22 cellular contexts compared by ENCODE assay signal in genomic region chr11:61090521-61090920, GRCh38. TPM values are rescaled to one million over a fixed set of nuclear protein-coding genes. Genes with fewer than 3 reads are reported as not detected.
DNase-seq lines count a peak whose midpoint lies in the region; ATAC-seq, FAIRE-seq and TF ChIP-seq lines count a peak whose summit lies in the region.
"Had no signal": no experiment of that assay in that cellular context is flagged by ENCODE, and none has a peak within 500 bp of the region (broad histone marks: within the 10 kb centered on the region; RNA-seq: fewer than 3 reads in every experiment).

No MANE protein-coding gene starts in this region.

- intact Hi-C loops in activated T-helper 1 cell treated with anti-CD3 and anti-CD28 coated beads, Interleukin-12 subunit alpha, Interleukin-12 subunit beta, Interleukin-2, Interleukin-4 antibody, amounts not matched to agents 30 ng/mL and 10 ng/mL and 1 ng/mL, durations not matched to agents 14 hours and 24 hours and 36 hours (cut with micrococcal nuclease) = no loop called here
- intact Hi-C loops in naive thymus-derived CD4-positive, alpha-beta T cell (cut with micrococcal nuclease) = no loop called here

- peaks cover 64% of the 10 kb centered on the region for H3K4me1 Mint-ChIP-seq in T-helper 2 cell treated with Interferon-gamma antibody and Interleukin-4, amounts not matched to agents 5 μg/mL and 100 μg/mL, for 36 hours (ENCODE audit: low read depth)
- peaks cover 74% of the 10 kb centered on the region for H3K4me1 Mint-ChIP-seq in activated T-helper 1 cell treated with anti-CD3 and anti-CD28 coated beads, Interleukin-12 subunit alpha, Interleukin-12 subunit beta, Interleukin-2, Interleukin-4 antibody, amounts not matched to agents 30 ng/mL and 10 ng/mL and 1 ng/mL, durations not matched to agents 14 hours and 24 hours and 36 hours (ENCODE audit: low read depth)
- H3K4me1 Mint-ChIP-seq in naive thymus-derived CD4-positive, alpha-beta T cell = peaks cover 28 to 68% (median 48%) of the 10 kb centered on the region in 7 donors

- POLR2A ChIA-PET in naive thymus-derived CD4-positive, alpha-beta T cell (lab: Charles Lee) = interaction anchor here (0.6 to 7.8 kb wide), 9 partner anchors 9 to 120 kb away, joined by 3 to 62 read pairs (median 5); partner anchors contain the start of genes CD5 and CD6

- no peaks in the 10 kb centered on the region for H3K27me3 Mint-ChIP-seq in T-helper 2 cell treated with Interferon-gamma antibody and Interleukin-4, amounts not matched to agents 5 μg/mL and 100 μg/mL, for 36 hours (ENCODE audit: low read depth)
- no peaks in the 10 kb centered on the region for H3K27me3 Mint-ChIP-seq in activated T-helper 1 cell treated with anti-CD3 and anti-CD28 coated beads, Interleukin-12 subunit alpha, Interleukin-12 subunit beta, Interleukin-2, Interleukin-4 antibody, amounts not matched to agents 30 ng/mL and 10 ng/mL and 1 ng/mL, durations not matched to agents 14 hours and 24 hours and 36 hours (ENCODE audit: insufficient read depth)
- no peaks in the 10 kb centered on the region for H3K27me3 Mint-ChIP-seq in naive thymus-derived CD4-positive, alpha-beta T cell

- DNase-seq in T-helper 2 cell treated with Interferon-gamma antibody and Interleukin-4, amounts not matched to agents 5 μg/mL and 100 μg/mL, for 36 hours (ENCODE audit: low spot score) = no peak
- no peak for DNase-seq in T-helper 2 cell
- no peak for DNase-seq in GM12864 (ENCODE audit: low read depth)
- no peak for DNase-seq in activated T-helper 1 cell treated with anti-CD3 and anti-CD28 coated beads, Interleukin-12 subunit alpha, Interleukin-12 subunit beta, Interleukin-2, Interleukin-4 antibody, amounts not matched to agents 30 ng/mL and 10 ng/mL and 1 ng/mL, durations not matched to agents 14 hours and 24 hours and 36 hours (ENCODE audit: low spot score)
- no peak for DNase-seq in naive thymus-derived CD4-positive, alpha-beta T cell
- no peak for DNase-seq in BE2C
- DNase-seq in putamen (ENCODE audit: low spot score) = no peak
- no peak for DNase-seq in GM12891 (ENCODE audit: insufficient read length, low spot score)
- DNase-seq: 8988T, C1 segment of cervical spinal cord, DMS79, left ventricle myocardium superior, NCI-H1417 treated with DMSO at 0.1 percent for 48 hours, NCI-H2171 treated with DMSO at 0.1 percent for 48 hours, NCI-H748 treated with DMSO at 0.1 percent for 48 hours, PC-9, spleen, transverse colon had no signal

- no peaks in the 10 kb centered on the region for H3K36me3 ChIP-seq in naive thymus-derived CD4-positive, alpha-beta T cell (ENCODE audit: control insufficient read depth in 2 of 3, insufficient read depth in 3 of 3, low read length in 3 of 3)
- H3K36me3 ChIP-seq in BE2C = no peaks in the 10 kb centered on the region
- H3K36me3 ChIP-seq: breast epithelium, esophagus muscularis mucosa, spleen, transverse colon had no signal

- H3K4me3 ChIP-seq in GM12864 (ENCODE audit: low read depth, low read length) (peak overlapping the region; percentile 52), BE2C (ENCODE audit: low read depth, low read length) (no peak overlapping the region)
- H3K4me3 ChIP-seq in naive thymus-derived CD4-positive, alpha-beta T cell (ENCODE audit: low read length) = no peak overlapping the region
- H3K4me3 ChIP-seq: breast epithelium, esophagus muscularis mucosa, PC-9, transverse colon had no signal

- H3K9me3 ChIP-seq in naive thymus-derived CD4-positive, alpha-beta T cell (ENCODE audit: control insufficient read depth in 2 of 3, low read length in 3 of 3) = no peaks in the 10 kb centered on the region
- H3K9me3 ChIP-seq in BE2C = no peaks in the 10 kb centered on the region
- H3K9me3 ChIP-seq: breast epithelium, esophagus muscularis mucosa, spleen, transverse colon had no signal

- FAIRE-seq in GM12891 (lab: Jason Lieb, UNC) = no peak

- CTCF ChIA-PET in naive thymus-derived CD4-positive, alpha-beta T cell (lab: Charles Lee) = interaction anchor here (0.5 to 1.6 kb wide), 4 partner anchors 23 to 40 kb away, joined by 3 to 6 read pairs (median 4); no protein-coding TSS in a partner anchor

- no peak for ATAC-seq in naive thymus-derived CD4-positive, alpha-beta T cell
- ATAC-seq: left ventricle myocardium superior had no signal

- H3K4me3 Mint-ChIP-seq in T-helper 2 cell treated with Interferon-gamma antibody and Interleukin-4, amounts not matched to agents 5 μg/mL and 100 μg/mL, for 36 hours = peak overlapping the region; percentile 92
- peak overlapping the region; percentile 96 for H3K4me3 Mint-ChIP-seq in activated T-helper 1 cell treated with anti-CD3 and anti-CD28 coated beads, Interleukin-12 subunit alpha, Interleukin-12 subunit beta, Interleukin-2, Interleukin-4 antibody, amounts not matched to agents 30 ng/mL and 10 ng/mL and 1 ng/mL, durations not matched to agents 14 hours and 24 hours and 36 hours
- H3K4me3 Mint-ChIP-seq in naive thymus-derived CD4-positive, alpha-beta T cell = peak overlapping the region in 9 of 10 donors; percentile 61 to 90 (median 75)

- peak overlapping the region; percentile 79 for H3K27ac ChIP-seq in naive thymus-derived CD4-positive, alpha-beta T cell (ENCODE audit: low read depth, low read length)
- H3K27ac ChIP-seq: breast epithelium, esophagus muscularis mucosa, PC-9, transverse colon had no signal

- H3K27me3 ChIP-seq in naive thymus-derived CD4-positive, alpha-beta T cell (ENCODE audit: control insufficient read depth in 2 of 2, insufficient read depth in 2 of 2, low read length in 2 of 2) = no peaks in the 10 kb centered on the region
- no peaks in the 10 kb centered on the region for H3K27me3 ChIP-seq in BE2C
- H3K27me3 ChIP-seq: breast epithelium, esophagus muscularis mucosa, spleen, transverse colon had no signal

- TF ChIP-seq POLR2A in GM12891 (IDR thresholded peaks at IDR 0.05; ENCODE audit: low read depth, low read length) = no peak

- peaks cover 10 to 27% of the 10 kb centered on the region in 2 donors for H3K4me1 ChIP-seq in naive thymus-derived CD4-positive, alpha-beta T cell (ENCODE audit: control insufficient read depth in 2 of 2, insufficient read depth in 2 of 2, low read length in 2 of 2)
- no peaks in the 10 kb centered on the region for H3K4me1 ChIP-seq in BE2C
- H3K4me1 ChIP-seq: breast epithelium, esophagus muscularis mucosa, transverse colon had no signal

- peaks cover 6% of the 10 kb centered on the region for H3K36me3 Mint-ChIP-seq in T-helper 2 cell treated with Interferon-gamma antibody and Interleukin-4, amounts not matched to agents 5 μg/mL and 100 μg/mL, for 36 hours (ENCODE audit: low read depth)
- H3K36me3 Mint-ChIP-seq in activated T-helper 1 cell treated with anti-CD3 and anti-CD28 coated beads, Interleukin-12 subunit alpha, Interleukin-12 subunit beta, Interleukin-2, Interleukin-4 antibody, amounts not matched to agents 30 ng/mL and 10 ng/mL and 1 ng/mL, durations not matched to agents 14 hours and 24 hours and 36 hours (ENCODE audit: low read depth) = peaks cover 26% of the 10 kb centered on the region
- peaks cover 0 to 11% (median 0%) of the 10 kb centered on the region in 5 donors for H3K36me3 Mint-ChIP-seq in naive thymus-derived CD4-positive, alpha-beta T cell

- TF ChIP-seq CTCF in GM12864 (IDR thresholded peaks at IDR 0.05; ENCODE audit: low read depth, low read length, missing control alignments) (no peak), BE2C (IDR thresholded peaks at IDR 0.05; ENCODE audit: low read depth, low read length) (no peak)

- H3K27ac Mint-ChIP-seq in T-helper 2 cell treated with Interferon-gamma antibody and Interleukin-4, amounts not matched to agents 5 μg/mL and 100 μg/mL, for 36 hours = peak overlapping the region; percentile 98
- H3K27ac Mint-ChIP-seq in activated T-helper 1 cell treated with anti-CD3 and anti-CD28 coated beads, Interleukin-12 subunit alpha, Interleukin-12 subunit beta, Interleukin-2, Interleukin-4 antibody, amounts not matched to agents 30 ng/mL and 10 ng/mL and 1 ng/mL, durations not matched to agents 14 hours and 24 hours and 36 hours = peak overlapping the region; percentile 98
- peak overlapping the region; percentile 77 to 98 (median 88) for H3K27ac Mint-ChIP-seq in naive thymus-derived CD4-positive, alpha-beta T cell

- no peaks in the 10 kb centered on the region for H3K9me3 Mint-ChIP-seq in T-helper 2 cell treated with Interferon-gamma antibody and Interleukin-4, amounts not matched to agents 5 μg/mL and 100 μg/mL, for 36 hours
- H3K9me3 Mint-ChIP-seq in activated T-helper 1 cell treated with anti-CD3 and anti-CD28 coated beads, Interleukin-12 subunit alpha, Interleukin-12 subunit beta, Interleukin-2, Interleukin-4 antibody, amounts not matched to agents 30 ng/mL and 10 ng/mL and 1 ng/mL, durations not matched to agents 14 hours and 24 hours and 36 hours = no peaks in the 10 kb centered on the region
- peaks cover 0 to 13% (median 2%) of the 10 kb centered on the region in 11 donors for H3K9me3 Mint-ChIP-seq in naive thymus-derived CD4-positive, alpha-beta T cell

TF ChIP-seq in GM12891, 5 proteins besides CTCF, POLR2A, EP300 and RAD21:
- no peak for TF ChIP-seq POU2F2 (IDR thresholded peaks at IDR 0.05; ENCODE audit: low read depth, low read length)
- TF ChIP-seq POLR2AphosphoS5 (IDR thresholded peaks at IDR 0.05; ENCODE audit: low read depth, low read length) = no peak
- TF ChIP-seq TAF1 (IDR thresholded peaks at IDR 0.05; ENCODE audit: low read depth, low read length) = no peak
- no peak for TF ChIP-seq PAX5 (IDR thresholded peaks at IDR 0.05; ENCODE audit: insufficient read depth, low read length, severe bottlenecking)
- TF ChIP-seq SPI1 (IDR thresholded peaks at IDR 0.05; ENCODE audit: low read depth, low read length) = no peak
TF ChIP-seq in GM12891: peak in this region for 0.

RNA-seq across cellular contexts. Expression of gene CD5, which starts 11.8 kb away (rescaled TPM):
- total RNA-seq in activated T-helper 1 cell treated with anti-CD3 and anti-CD28 coated beads, Interleukin-12 subunit alpha, Interleukin-12 subunit beta, Interleukin-2, Interleukin-4 antibody, amounts not matched to agents 30 ng/mL and 10 ng/mL and 1 ng/mL, durations not matched to agents 14 hours and 24 hours and 36 hours = 336 and 339 TPM in 2 replicates
- 100 to 1,000 TPM; 180 to 399 (median 224) TPM for total RNA-seq in naive thymus-derived CD4-positive, alpha-beta T cell
- 100 to 1,000 TPM; 217 to 371 TPM for polyA plus RNA-seq in naive thymus-derived CD4-positive, alpha-beta T cell
- polyA plus RNA-seq in BE2C (2012; ENCODE audit: insufficient read depth, insufficient read length, low read depth) = not detected
- 0.21 TPM for polyA plus RNA-seq in GM12891 (2012; ENCODE audit: low read depth, missing spikeins)
- total RNA-seq: HT-29, PC-9, pulmonary artery endothelial cell had no signal
